In the genomic region with DNA sequence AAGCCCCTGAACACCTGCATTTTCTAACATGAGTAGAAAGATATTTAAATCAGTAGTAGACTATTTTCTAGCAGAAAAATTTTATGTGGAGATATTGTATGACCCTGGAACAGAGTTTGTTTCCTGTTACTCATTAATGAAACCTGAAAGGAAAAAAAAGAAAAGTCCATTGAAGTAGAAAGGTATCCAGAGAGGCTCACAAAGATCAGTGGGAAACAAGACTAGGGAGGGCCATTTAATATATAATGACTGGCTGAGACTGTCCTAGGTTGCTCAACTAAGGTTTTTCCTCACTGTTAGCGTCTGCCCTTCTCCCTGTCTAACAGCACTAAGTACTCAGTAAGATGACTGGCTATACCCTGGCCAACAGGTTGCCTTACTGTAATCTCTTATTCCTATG, we compare ENCODE assay signal across 26 cellular contexts.
"Had no signal": no experiment of that assay in that cellular context is flagged by ENCODE, and none has a peak within 500 bp of the region (broad histone marks: within the 10 kb centered on the region; RNA-seq: fewer than 3 reads in every experiment).

No MANE protein-coding gene starts in this region.

- H3K36me3 ChIP-seq: heart right ventricle, left lung, lower lobe of right lung, neural progenitor cell, neutrophil, ovary, suprapubic skin, thoracic aorta, tibial artery, upper lobe of right lung had no signal

- H3K4me1 ChIP-seq: heart right ventricle, left lung, lower lobe of right lung, neural progenitor cell, suprapubic skin, tibial artery, upper lobe of right lung had no signal

- FAIRE-seq: urothelium cell line had no signal

- H3K9ac ChIP-seq: neural progenitor cell had no signal

- H3K27ac ChIP-seq: heart right ventricle, hepatocyte, left lung, lower lobe of right lung, neural progenitor cell, neutrophil, ovary, skin epidermis, suprapubic skin, thoracic aorta, tibial artery, upper lobe of right lung had no signal

- H3K27me3 ChIP-seq: heart right ventricle, hepatocyte, left lung, neural progenitor cell, neutrophil, ovary, suprapubic skin, tibial artery, upper lobe of right lung had no signal

- H2AFZ ChIP-seq: hepatocyte, neural progenitor cell had no signal

- DNase-seq: heart right ventricle; islet precursor cell; left cardiac atrium; left lung; lower lobe of right lung; mesendoderm; naive B cell; natural killer cell; nephron progenitor cell; ovary; retina; right cardiac atrium; stimulated activated CD4-positive, alpha-beta T cell treated with anti-CD3 and anti-CD28 coated beads, Interleukin-4, amount 100 ng/mL, for 24 hours; stimulated activated naive CD4-positive, alpha-beta T cell; tibial artery; trophoblast cell; upper lobe of right lung had no signal

- H3K4me2 ChIP-seq: hepatocyte, neural progenitor cell had no signal

- H3K9me3 ChIP-seq: heart right ventricle, left lung, lower lobe of right lung, neutrophil, ovary, suprapubic skin, thoracic aorta, tibial artery, upper lobe of right lung had no signal

- ATAC-seq: heart right ventricle; left cardiac atrium; left lung; lower lobe of right lung; natural killer cell; right cardiac atrium; sciatic nerve; stimulated activated effector memory CD8-positive, alpha-beta T cell treated with anti-CD3 and anti-CD28 coated beads, Interleukin-12 subunit alpha, Interleukin-12 subunit beta, amount 100 ng/mL, for 72 hours; upper lobe of right lung had no signal

- H3K4me3 ChIP-seq: heart right ventricle, hepatocyte, left lung, lower lobe of right lung, neural progenitor cell, ovary, skin epidermis, suprapubic skin, thoracic aorta, tibial artery, upper lobe of right lung had no signal

- H3K79me2 ChIP-seq: hepatocyte had no signal
